Comparison of ENCODE assay signal across 15 cellular contexts in the genomic region with DNA sequence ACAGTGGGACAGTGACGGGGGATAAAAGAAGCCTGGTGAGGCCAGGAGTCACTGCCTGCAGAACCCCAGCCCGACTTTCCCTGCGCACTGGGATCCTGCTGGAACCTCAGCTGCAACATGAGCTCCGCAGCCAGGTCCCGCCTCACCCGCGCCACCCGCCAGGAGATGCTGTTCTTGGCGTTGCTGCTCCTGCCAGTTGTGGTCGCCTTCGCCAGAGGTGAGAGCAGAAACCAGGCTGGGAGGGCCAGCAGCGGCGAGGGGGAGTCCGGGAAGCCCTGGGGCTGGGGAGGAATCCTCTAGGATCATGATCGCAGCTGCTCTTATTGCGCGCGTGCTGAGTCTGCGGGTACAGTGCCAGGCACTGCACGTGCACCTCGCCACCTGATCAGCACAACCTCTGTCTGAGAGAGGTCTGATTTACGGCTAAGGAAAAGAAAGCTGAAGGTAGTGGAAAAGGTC. TPM values are rescaled to one million over a fixed set of nuclear protein-coding genes. Genes with fewer than 3 reads are reported as not detected.
A peak's percentile ranks its signal among the peaks of the same experiment; 100 is the strongest.
DNase-seq lines count a peak whose midpoint lies in the region; ATAC-seq and TF ChIP-seq lines count a peak whose summit lies in the region.
"Had no signal": no experiment of that assay in that cellular context is flagged by ENCODE, and none has a peak within 500 bp of the region (broad histone marks: within the 10 kb centered on the region; RNA-seq: fewer than 3 reads in every experiment).

A gene with protein sequence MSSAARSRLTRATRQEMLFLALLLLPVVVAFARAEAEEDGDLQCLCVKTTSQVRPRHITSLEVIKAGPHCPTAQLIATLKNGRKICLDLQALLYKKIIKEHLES (plus strand): TSS at position 51 of the 459 bp plus-strand sequence. CDS start 67 bp downstream, at position 118.

- H3K27ac ChIP-seq in cardiac muscle cell (no peak within 1 kb of the TSS), rectal smooth muscle tissue (ENCODE audit: low read depth, low read length) (no peak within 1 kb of the TSS), substantia nigra (ENCODE audit: low read depth, low read length, poor library complexity, severe bottlenecking) (no peak within 1 kb of the TSS)
- H3K27ac ChIP-seq: epithelial cell of prostate, PC-9, thyroid gland had no signal

- H3K27me3 ChIP-seq in adipocyte (replicated peaks; ENCODE audit: control insufficient read depth, insufficient read depth, low read length): no peaks in the 10 kb centered on the region
- peaks cover 37% of the 10 kb centered on the region for H3K27me3 ChIP-seq in cardiac muscle cell
- H3K27me3 ChIP-seq in rectal smooth muscle tissue (ENCODE audit: control insufficient read depth, insufficient read depth, low read length): no peaks in the 10 kb centered on the region
- H3K27me3 ChIP-seq: thyroid gland had no signal

- peak; percentile 42 for TF ChIP-seq CTCF in cardiac muscle cell (IDR thresholded peaks at IDR 0.05; ENCODE audit: low read depth, low read length)

- peak within 1 kb of the TSS; percentile 72 for H3K4me3 ChIP-seq in adipocyte (ENCODE audit: low read length)
- no peak within 1 kb of the TSS for H3K4me3 ChIP-seq in cardiac muscle cell
- peak within 1 kb of the TSS; percentile 16 for H3K4me3 ChIP-seq in rectal smooth muscle tissue (ENCODE audit: low read length)
- H3K4me3 ChIP-seq: PC-9, thyroid gland had no signal

- no peak for ATAC-seq in GM21526 (IDR thresholded peaks at IDR 0.05; ENCODE audit: low FRiP score, unreplicated experiment)

- H3K9ac ChIP-seq in adipocyte (ENCODE audit: low read length) (no peak within 1 kb of the TSS), rectal smooth muscle tissue (ENCODE audit: low read length) (no peak within 1 kb of the TSS)

- H3K9me3 ChIP-seq in adipocyte (ENCODE audit: control insufficient read depth, low read length) (peaks cover 15% of the 10 kb centered on the region), cardiac muscle cell (ENCODE audit: low read depth) (no peaks in the 10 kb centered on the region)
- H3K9me3 ChIP-seq: thyroid gland had no signal

- peaks cover 18% of the 10 kb centered on the region for H3K4me1 ChIP-seq in adipocyte (ENCODE audit: control insufficient read depth, insufficient read depth, low read length)
- no peaks in the 10 kb centered on the region for H3K4me1 ChIP-seq in cardiac muscle cell (ENCODE audit: low read depth)
- no peaks in the 10 kb centered on the region for H3K4me1 ChIP-seq in rectal smooth muscle tissue (ENCODE audit: control insufficient read depth, insufficient read depth, low read length)
- H3K4me1 ChIP-seq: thyroid gland had no signal

- DNase-seq in ELF-1 (ENCODE audit: low read depth, low spot score): peak; percentile 59
- DNase-seq in adipocyte (ENCODE audit: low read depth): no peak
- peak; percentile 8 to 50 for DNase-seq in cardiac muscle cell (ENCODE audit: low read depth in 1 of 2, low spot score in 1 of 2)
- no peak for DNase-seq in UCSD-AML1 (lab: John Stamatoyannopoulos, UW; ENCODE audit: unreplicated experiment)
- DNase-seq in substantia nigra (lab: John Stamatoyannopoulos, UW): no peak
- no peak for DNase-seq in NOMO-1 (lab: John Stamatoyannopoulos, UW; ENCODE audit: unreplicated experiment in 2 of 2)
- DNase-seq: activated B cell treated with CpG ODN at 0.5 μM for 24 hours; NCI-H1436; PC-9; stimulated activated CD4-positive, alpha-beta T cell treated with anti-CD3 and anti-CD28 coated beads, Interleukin-1b, Interleukin-23, amount 100 ng/mL, for 48 hours had no signal

- no peaks in the 10 kb centered on the region for H3K36me3 ChIP-seq in adipocyte (ENCODE audit: control insufficient read depth, insufficient read depth, low read length, severe bottlenecking)
- no peaks in the 10 kb centered on the region for H3K36me3 ChIP-seq in cardiac muscle cell
- no peaks in the 10 kb centered on the region for H3K36me3 ChIP-seq in rectal smooth muscle tissue (ENCODE audit: control insufficient read depth, insufficient read depth, low read length)
- H3K36me3 ChIP-seq: thyroid gland had no signal

RNA-seq across cellular contexts. Expression of the gene that starts here (rescaled TPM):
- total RNA-seq in cardiac muscle cell: not detected in 2 replicates
- polyA plus RNA-seq in cardiac muscle cell: not detected in 2 replicates
- total RNA-seq: activated B cell treated with CpG ODN at 0.5 μM for 24 hours, mesenteric fat pad, PC-9, thyroid gland had no signal

Comparison
In these comparisons a context has a peak if more than half of its experiments do, and no peak if none do; other contexts are left out.
1. Peak in DNase-seq in cardiac muscle cell; RNA of the gene not detected or under 1 TPM.